In the genomic region with DNA sequence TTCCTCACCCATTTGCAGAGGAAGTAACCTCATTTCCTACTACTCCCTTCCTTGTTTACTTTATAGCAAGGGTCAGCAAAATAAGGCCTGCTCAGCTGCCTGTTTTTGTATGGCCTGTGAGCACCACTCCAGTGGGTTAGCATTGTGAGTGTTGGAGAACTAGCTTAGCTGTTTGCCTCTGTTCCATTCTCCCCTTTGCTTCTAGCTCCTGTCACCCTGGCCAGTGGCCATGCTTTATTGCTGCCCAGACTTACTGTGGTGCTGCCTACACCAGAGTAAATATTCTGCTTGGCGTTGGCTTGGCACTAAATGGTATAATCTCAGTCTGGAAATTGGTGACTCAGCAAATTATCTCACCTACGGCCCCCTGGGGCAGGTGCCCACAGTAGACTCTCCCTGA, we compare ENCODE assay signal across 17 cellular contexts. TPM values are rescaled to one million over a fixed set of nuclear protein-coding genes. Genes with fewer than 3 reads are reported as not detected.
DNase-seq lines count a peak whose midpoint lies in the region; ATAC-seq and TF ChIP-seq lines count a peak whose summit lies in the region.
"Had no signal": no experiment of that assay in that cellular context is flagged by ENCODE, and none has a peak within 500 bp of the region (broad histone marks: within the 10 kb centered on the region; RNA-seq: fewer than 3 reads in every experiment).

No MANE protein-coding gene starts in this region.

- H3K36me3 Mint-ChIP-seq in activated CD4-positive, alpha-beta T cell treated with anti-CD3 and anti-CD28 coated beads, Interleukin-2, amount 10 ng/mL, durations not matched to agents 24 days and 14 days (ENCODE audit: low read depth), result peaks cover 34% of the 10 kb centered on the region
- peaks cover 65% of the 10 kb centered on the region for H3K36me3 Mint-ChIP-seq in dendritic cell treated with granulocyte-macrophage colony-stimulating factor and Interleukin-4, amounts not matched to agents 40 ng/mL and 50 ng/mL, for 4 days (ENCODE audit: low read depth)
- H3K36me3 Mint-ChIP-seq in activated naive CD4-positive, alpha-beta T cell treated with anti-CD3 and anti-CD28 coated beads for 36 hours (ENCODE audit: low read depth), result peaks cover 28% of the 10 kb centered on the region

- in situ Hi-C loops in transverse colon (cut with MboI; ENCODE audit: low pct_ligation_motif_present in 1 of 4, low pct_unique_long_range_greater_than_20kb in 1 of 4, low sequenced_read_pairs in 3 of 4), result no loop called here

- TF ChIP-seq POLR2A in right lobe of liver (IDR thresholded peaks at IDR 0.05) (no peak), transverse colon (IDR thresholded peaks at IDR 0.05) (no peak)

- H3K4me1 ChIP-seq in right lobe of liver (peaks cover 0 to 53% (median 25%) of the 10 kb centered on the region in 4 donors), transverse colon (peaks cover 15 to 60% (median 38%) of the 10 kb centered on the region in 4 donors)

- H3K36me3 ChIP-seq in right lobe of liver (no peaks in the 10 kb centered on the region), transverse colon (no peaks in the 10 kb centered on the region)

- no peak for TF ChIP-seq CTCF in right lobe of liver (IDR thresholded peaks at IDR 0.05)
- TF ChIP-seq CTCF in transverse colon (IDR thresholded peaks at IDR 0.05), result no peak

- intact Hi-C loops in activated CD4-positive, alpha-beta T cell treated with anti-CD3 and anti-CD28 coated beads, Interleukin-2, amount 10 ng/mL, durations not matched to agents 24 days and 14 days (cut with micrococcal nuclease), result no loop called here
- intact Hi-C loops in dendritic cell treated with granulocyte-macrophage colony-stimulating factor and Interleukin-4, amounts not matched to agents 40 ng/mL and 50 ng/mL, for 4 days (cut with micrococcal nuclease), result no loop called here
- intact Hi-C loops in right lobe of liver (cut with DNase I), result no loop called here
- intact Hi-C loops in transverse colon (cut with DNase I; ENCODE audit: low total_unique reads), result no loop called here
- intact Hi-C loops in activated naive CD4-positive, alpha-beta T cell treated with anti-CD3 and anti-CD28 coated beads for 36 hours (cut with micrococcal nuclease), result no loop called here

- TF ChIP-seq EP300 in transverse colon (IDR thresholded peaks at IDR 0.05; ENCODE audit: low read depth), result no peak

- peak; percentile 78 to 90 (median 82) for ATAC-seq in right lobe of liver

- CTCF ChIA-PET in activated naive CD4-positive, alpha-beta T cell treated with anti-CD3 and anti-CD28 coated beads for 36 hours (lab: Charles Lee), result interaction anchor here (2.5 kb wide), 1 partner anchor 9 kb away, joined by 8 read pairs; a partner anchor contains a TSS

- peak; percentile 48 for DNase-seq in activated CD4-positive, alpha-beta T cell treated with anti-CD3 and anti-CD28 coated beads, Interleukin-2, amount 10 ng/mL, durations not matched to agents 24 days and 14 days
- DNase-seq in activated CD4-positive, alpha-beta T cell treated with anti-CD3 and anti-CD28 coated beads for 48 hours, result no peak
- DNase-seq in right lobe of liver (peak; percentile 55 to 76 (median 76)), transverse colon (peak; percentile 75), islet precursor cell (no peak), H4 (ENCODE audit: low spot score) (no peak)
- DNase-seq in activated naive CD4-positive, alpha-beta T cell treated with anti-CD3 and anti-CD28 coated beads for 36 hours, result no peak
- DNase-seq: ACHN, activated B cell treated with CpG ODN at 0.5 μM for 24 hours, DMS79 treated with DMSO at 0.1 percent for 48 hours, H7, NCI-H1417 treated with DMSO at 0.1 percent for 48 hours had no signal

- 17% methylated on average over 1 of the region's 2 CpGs for WGBS in right lobe of liver (ENCODE audit: insufficient coverage, low coverage, low lambda C conversion rate, missing lambda C conversion rate)
- WGBS in transverse colon (ENCODE audit: low coverage in 1 of 2), 2 donors, result 27 to 44% methylated on average over 2 of the region's 2 CpGs

- no peak overlapping the region for H3K4me3 Mint-ChIP-seq in activated CD4-positive, alpha-beta T cell treated with anti-CD3 and anti-CD28 coated beads, Interleukin-2, amount 10 ng/mL, durations not matched to agents 24 days and 14 days
- H3K4me3 Mint-ChIP-seq in dendritic cell treated with granulocyte-macrophage colony-stimulating factor and Interleukin-4, amounts not matched to agents 40 ng/mL and 50 ng/mL, for 4 days, result no peak overlapping the region
- no peak overlapping the region for H3K4me3 Mint-ChIP-seq in activated naive CD4-positive, alpha-beta T cell treated with anti-CD3 and anti-CD28 coated beads for 36 hours
- H3K4me3 Mint-ChIP-seq: activated B cell treated with CpG ODN at 0.5 μM for 24 hours; activated T-helper 1 cell treated with anti-CD3 and anti-CD28 coated beads, Interleukin-12 subunit alpha, Interleukin-12 subunit beta, Interleukin-2, Interleukin-4 antibody, amounts not matched to agents 30 ng/mL and 10 ng/mL and 1 ng/mL, durations not matched to agents 14 hours and 24 hours and 36 hours; nephron had no signal

- H3K9me3 ChIP-seq in right lobe of liver (peaks cover 0 to 4% (median 0%) of the 10 kb centered on the region in 4 donors), transverse colon (no peaks in the 10 kb centered on the region)
- H3K9me3 ChIP-seq: esophagus muscularis mucosa had no signal

- peaks cover 38% of the 10 kb centered on the region for H3K4me1 Mint-ChIP-seq in activated CD4-positive, alpha-beta T cell treated with anti-CD3 and anti-CD28 coated beads, Interleukin-2, amount 10 ng/mL, durations not matched to agents 24 days and 14 days
- H3K4me1 Mint-ChIP-seq in dendritic cell treated with granulocyte-macrophage colony-stimulating factor and Interleukin-4, amounts not matched to agents 40 ng/mL and 50 ng/mL, for 4 days (ENCODE audit: low read depth), result peaks cover 80% of the 10 kb centered on the region
- peaks cover 78% of the 10 kb centered on the region for H3K4me1 Mint-ChIP-seq in activated naive CD4-positive, alpha-beta T cell treated with anti-CD3 and anti-CD28 coated beads for 36 hours (ENCODE audit: low read depth)

- no peak overlapping the region for H3K27ac Mint-ChIP-seq in activated CD4-positive, alpha-beta T cell treated with anti-CD3 and anti-CD28 coated beads, Interleukin-2, amount 10 ng/mL, durations not matched to agents 24 days and 14 days
- peak overlapping the region; percentile 81 for H3K27ac Mint-ChIP-seq in dendritic cell treated with granulocyte-macrophage colony-stimulating factor and Interleukin-4, amounts not matched to agents 40 ng/mL and 50 ng/mL, for 4 days
- no peak overlapping the region for H3K27ac Mint-ChIP-seq in activated naive CD4-positive, alpha-beta T cell treated with anti-CD3 and anti-CD28 coated beads for 36 hours
- H3K27ac Mint-ChIP-seq: activated B cell treated with CpG ODN at 0.5 μM for 24 hours; activated T-helper 1 cell treated with anti-CD3 and anti-CD28 coated beads, Interleukin-12 subunit alpha, Interleukin-12 subunit beta, Interleukin-2, Interleukin-4 antibody, amounts not matched to agents 30 ng/mL and 10 ng/mL and 1 ng/mL, durations not matched to agents 14 hours and 24 hours and 36 hours; nephron had no signal

- peak overlapping the region in 2 of 3 donors; percentile 0 to 19 for H3K27ac ChIP-seq in right lobe of liver
- peak overlapping the region; percentile 66 to 75 (median 70) for H3K27ac ChIP-seq in transverse colon
- H3K27ac ChIP-seq: esophagus muscularis mucosa, SK-N-MC had no signal

- no peaks in the 10 kb centered on the region for H3K9me3 Mint-ChIP-seq in activated CD4-positive, alpha-beta T cell treated with anti-CD3 and anti-CD28 coated beads, Interleukin-2, amount 10 ng/mL, durations not matched to agents 24 days and 14 days
- no peaks in the 10 kb centered on the region for H3K9me3 Mint-ChIP-seq in dendritic cell treated with granulocyte-macrophage colony-stimulating factor and Interleukin-4, amounts not matched to agents 40 ng/mL and 50 ng/mL, for 4 days
- no peaks in the 10 kb centered on the region for H3K9me3 Mint-ChIP-seq in activated naive CD4-positive, alpha-beta T cell treated with anti-CD3 and anti-CD28 coated beads for 36 hours
- H3K9me3 Mint-ChIP-seq: activated B cell treated with CpG ODN at 0.5 μM for 24 hours; activated T-helper 1 cell treated with anti-CD3 and anti-CD28 coated beads, Interleukin-12 subunit alpha, Interleukin-12 subunit beta, Interleukin-2, Interleukin-4 antibody, amounts not matched to agents 30 ng/mL and 10 ng/mL and 1 ng/mL, durations not matched to agents 14 hours and 24 hours and 36 hours had no signal

- H3K27me3 ChIP-seq in right lobe of liver (no peaks in the 10 kb centered on the region), transverse colon (no peaks in the 10 kb centered on the region)
- H3K27me3 ChIP-seq: esophagus muscularis mucosa had no signal

- no peaks in the 10 kb centered on the region for H3K27me3 Mint-ChIP-seq in activated CD4-positive, alpha-beta T cell treated with anti-CD3 and anti-CD28 coated beads, Interleukin-2, amount 10 ng/mL, durations not matched to agents 24 days and 14 days
- H3K27me3 Mint-ChIP-seq in dendritic cell treated with granulocyte-macrophage colony-stimulating factor and Interleukin-4, amounts not matched to agents 40 ng/mL and 50 ng/mL, for 4 days, result no peaks in the 10 kb centered on the region
- no peaks in the 10 kb centered on the region for H3K27me3 Mint-ChIP-seq in activated naive CD4-positive, alpha-beta T cell treated with anti-CD3 and anti-CD28 coated beads for 36 hours (ENCODE audit: low read depth)
- H3K27me3 Mint-ChIP-seq: activated B cell treated with CpG ODN at 0.5 μM for 24 hours had no signal

- H3K4me3 ChIP-seq in right lobe of liver, result no peak overlapping the region
- no peak overlapping the region for H3K4me3 ChIP-seq in transverse colon
- H3K4me3 ChIP-seq: esophagus muscularis mucosa, SK-N-MC had no signal

RNA-seq across cellular contexts. Expression of a gene that starts 8.8 kb away (rescaled TPM):
- 175 and 189 TPM in 2 replicates for total RNA-seq in activated CD4-positive, alpha-beta T cell treated with anti-CD3 and anti-CD28 coated beads, Interleukin-2, amount 10 ng/mL, durations not matched to agents 24 days and 14 days
- 100 to 1,000 TPM in 5 of 6 experiments, 10 to 100 TPM in 1; 83.0 to 140 (median 116) TPM for total RNA-seq in right lobe of liver
- 100 to 1,000 TPM in 3 of 4 donors, 10 to 100 TPM in 1; 89.0 to 523 (median 372) TPM for total RNA-seq in transverse colon
- total RNA-seq in H4 (2014; rRNA removed; shearing (Covaris generic)), result 30.7 and 56.7 TPM in 2 replicates
- 100 to 1,000 TPM; 126 to 127 TPM for total RNA-seq in activated naive CD4-positive, alpha-beta T cell treated with anti-CD3 and anti-CD28 coated beads for 36 hours

Comparison
In these comparisons a context has a peak if more than half of its experiments do, and no peak if none do; other contexts are left out.
1. DNase-seq: peak in activated CD4-positive, alpha-beta T cell treated with anti-CD3 and anti-CD28 coated beads, Interleukin-2, amount 10 ng/mL, durations not matched to agents 24 days and 14 days (single experiment), right lobe of liver (3 of 3) and transverse colon (single experiment); none in activated CD4-positive, alpha-beta T cell treated with anti-CD3 and anti-CD28 coated beads for 48 hours (single experiment), islet precursor cell (single experiment), H4 (single experiment) and activated naive CD4-positive, alpha-beta T cell treated with anti-CD3 and anti-CD28 coated beads for 36 hours (single experiment).